Comparison of ENCODE assay signal across 1 cellular context in the genomic region with DNA sequence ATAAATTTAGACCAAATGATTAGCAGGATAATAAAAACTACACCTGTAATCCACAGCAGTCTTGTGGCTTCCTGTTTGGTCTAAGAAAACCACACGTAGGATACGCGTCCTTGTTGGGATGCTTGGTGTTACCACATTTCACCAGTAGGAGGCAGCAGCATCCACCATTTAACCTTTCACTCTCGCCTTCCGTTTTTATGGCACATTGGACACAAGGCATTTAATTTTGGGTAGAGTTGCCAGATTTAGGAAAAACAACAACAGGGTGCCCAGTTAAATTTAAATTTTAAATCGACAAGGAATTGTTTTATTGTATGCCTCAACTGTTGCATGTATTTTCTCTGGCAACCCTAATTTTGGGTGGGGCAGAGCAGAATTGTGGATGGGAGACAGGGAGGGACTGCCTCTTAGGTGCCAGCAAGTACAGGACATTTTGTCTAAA.
A peak's percentile ranks its signal among the peaks of the same experiment; 100 is the strongest.
TF ChIP-seq lines count a peak whose summit lies in the region.

No MANE protein-coding gene starts in this region.

TF ChIP-seq in K562, 482 proteins besides CTCF, POLR2A, EP300 and RAD21 (continues in another document):
- TF ChIP-seq, protein P1, sequence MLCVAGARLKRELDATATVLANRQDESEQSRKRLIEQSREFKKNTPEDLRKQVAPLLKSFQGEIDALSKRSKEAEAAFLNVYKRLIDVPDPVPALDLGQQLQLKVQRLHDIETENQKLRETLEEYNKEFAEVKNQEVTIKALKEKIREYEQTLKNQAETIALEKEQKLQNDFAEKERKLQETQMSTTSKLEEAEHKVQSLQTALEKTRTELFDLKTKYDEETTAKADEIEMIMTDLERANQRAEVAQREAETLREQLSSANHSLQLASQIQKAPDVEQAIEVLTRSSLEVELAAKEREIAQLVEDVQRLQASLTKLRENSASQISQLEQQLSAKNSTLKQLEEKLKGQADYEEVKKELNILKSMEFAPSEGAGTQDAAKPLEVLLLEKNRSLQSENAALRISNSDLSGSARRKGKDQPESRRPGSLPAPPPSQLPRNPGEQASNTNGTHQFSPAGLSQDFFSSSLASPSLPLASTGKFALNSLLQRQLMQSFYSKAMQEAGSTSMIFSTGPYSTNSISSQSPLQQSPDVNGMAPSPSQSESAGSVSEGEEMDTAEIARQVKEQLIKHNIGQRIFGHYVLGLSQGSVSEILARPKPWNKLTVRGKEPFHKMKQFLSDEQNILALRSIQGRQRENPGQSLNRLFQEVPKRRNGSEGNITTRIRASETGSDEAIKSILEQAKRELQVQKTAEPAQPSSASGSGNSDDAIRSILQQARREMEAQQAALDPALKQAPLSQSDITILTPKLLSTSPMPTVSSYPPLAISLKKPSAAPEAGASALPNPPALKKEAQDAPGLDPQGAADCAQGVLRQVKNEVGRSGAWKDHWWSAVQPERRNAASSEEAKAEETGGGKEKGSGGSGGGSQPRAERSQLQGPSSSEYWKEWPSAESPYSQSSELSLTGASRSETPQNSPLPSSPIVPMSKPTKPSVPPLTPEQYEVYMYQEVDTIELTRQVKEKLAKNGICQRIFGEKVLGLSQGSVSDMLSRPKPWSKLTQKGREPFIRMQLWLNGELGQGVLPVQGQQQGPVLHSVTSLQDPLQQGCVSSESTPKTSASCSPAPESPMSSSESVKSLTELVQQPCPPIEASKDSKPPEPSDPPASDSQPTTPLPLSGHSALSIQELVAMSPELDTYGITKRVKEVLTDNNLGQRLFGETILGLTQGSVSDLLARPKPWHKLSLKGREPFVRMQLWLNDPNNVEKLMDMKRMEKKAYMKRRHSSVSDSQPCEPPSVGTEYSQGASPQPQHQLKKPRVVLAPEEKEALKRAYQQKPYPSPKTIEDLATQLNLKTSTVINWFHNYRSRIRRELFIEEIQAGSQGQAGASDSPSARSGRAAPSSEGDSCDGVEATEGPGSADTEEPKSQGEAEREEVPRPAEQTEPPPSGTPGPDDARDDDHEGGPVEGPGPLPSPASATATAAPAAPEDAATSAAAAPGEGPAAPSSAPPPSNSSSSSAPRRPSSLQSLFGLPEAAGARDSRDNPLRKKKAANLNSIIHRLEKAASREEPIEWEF (CRISPR knock-in tag; IDR thresholded peaks at IDR 0.05) = no peak
- TF ChIP-seq RAD51 (IDR thresholded peaks at IDR 0.05; ENCODE audit: borderline replicate concordance, low read depth) = no peak
- TF ChIP-seq ETV1 (tag; conservative IDR thresholded peaks at IDR 0.05; ENCODE audit: low read depth) = 0 out of 2 replicates have a peak, but pooled peaks have one; percentile 7
- peak; percentile 20; the same call in 1 of the 2 replicates for TF ChIP-seq CTBP1 (IDR thresholded peaks at IDR 0.05; ENCODE audit: borderline replicate concordance)
- TF ChIP-seq STAT5A (IDR thresholded peaks at IDR 0.05; ENCODE audit: borderline replicate concordance, low read length) = no peak
- TF ChIP-seq, protein P2, sequence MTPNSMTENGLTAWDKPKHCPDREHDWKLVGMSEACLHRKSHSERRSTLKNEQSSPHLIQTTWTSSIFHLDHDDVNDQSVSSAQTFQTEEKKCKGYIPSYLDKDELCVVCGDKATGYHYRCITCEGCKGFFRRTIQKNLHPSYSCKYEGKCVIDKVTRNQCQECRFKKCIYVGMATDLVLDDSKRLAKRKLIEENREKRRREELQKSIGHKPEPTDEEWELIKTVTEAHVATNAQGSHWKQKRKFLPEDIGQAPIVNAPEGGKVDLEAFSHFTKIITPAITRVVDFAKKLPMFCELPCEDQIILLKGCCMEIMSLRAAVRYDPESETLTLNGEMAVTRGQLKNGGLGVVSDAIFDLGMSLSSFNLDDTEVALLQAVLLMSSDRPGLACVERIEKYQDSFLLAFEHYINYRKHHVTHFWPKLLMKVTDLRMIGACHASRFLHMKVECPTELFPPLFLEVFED (CRISPR knock-in tag; conservative IDR thresholded peaks at IDR 0.05) = no peak
- TF ChIP-seq ESRRA (IDR thresholded peaks at IDR 0.05; ENCODE audit: borderline replicate concordance, low read depth) = peak; percentile 49; the same call in 1 of the 2 replicates
- TF ChIP-seq ZNF3 (CRISPR knock-in tag; IDR thresholded peaks at IDR 0.05) = no peak
- no peak for TF ChIP-seq TRIM24 (IDR thresholded peaks at IDR 0.05)
- TF ChIP-seq MAZ (CRISPR knock-in tag; conservative IDR thresholded peaks at IDR 0.05 in 1 of 2, IDR thresholded peaks at IDR 0.05 in 1 of 2) = peak in 1 of 2 experiments; percentile 21; a peak in 1 of 4 replicates
- TF ChIP-seq, protein P3, sequence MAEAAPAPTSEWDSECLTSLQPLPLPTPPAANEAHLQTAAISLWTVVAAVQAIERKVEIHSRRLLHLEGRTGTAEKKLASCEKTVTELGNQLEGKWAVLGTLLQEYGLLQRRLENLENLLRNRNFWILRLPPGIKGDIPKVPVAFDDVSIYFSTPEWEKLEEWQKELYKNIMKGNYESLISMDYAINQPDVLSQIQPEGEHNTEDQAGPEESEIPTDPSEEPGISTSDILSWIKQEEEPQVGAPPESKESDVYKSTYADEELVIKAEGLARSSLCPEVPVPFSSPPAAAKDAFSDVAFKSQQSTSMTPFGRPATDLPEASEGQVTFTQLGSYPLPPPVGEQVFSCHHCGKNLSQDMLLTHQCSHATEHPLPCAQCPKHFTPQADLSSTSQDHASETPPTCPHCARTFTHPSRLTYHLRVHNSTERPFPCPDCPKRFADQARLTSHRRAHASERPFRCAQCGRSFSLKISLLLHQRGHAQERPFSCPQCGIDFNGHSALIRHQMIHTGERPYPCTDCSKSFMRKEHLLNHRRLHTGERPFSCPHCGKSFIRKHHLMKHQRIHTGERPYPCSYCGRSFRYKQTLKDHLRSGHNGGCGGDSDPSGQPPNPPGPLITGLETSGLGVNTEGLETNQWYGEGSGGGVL (CRISPR knock-in tag; IDR thresholded peaks at IDR 0.05) = no peak
- TF ChIP-seq, protein P4, sequence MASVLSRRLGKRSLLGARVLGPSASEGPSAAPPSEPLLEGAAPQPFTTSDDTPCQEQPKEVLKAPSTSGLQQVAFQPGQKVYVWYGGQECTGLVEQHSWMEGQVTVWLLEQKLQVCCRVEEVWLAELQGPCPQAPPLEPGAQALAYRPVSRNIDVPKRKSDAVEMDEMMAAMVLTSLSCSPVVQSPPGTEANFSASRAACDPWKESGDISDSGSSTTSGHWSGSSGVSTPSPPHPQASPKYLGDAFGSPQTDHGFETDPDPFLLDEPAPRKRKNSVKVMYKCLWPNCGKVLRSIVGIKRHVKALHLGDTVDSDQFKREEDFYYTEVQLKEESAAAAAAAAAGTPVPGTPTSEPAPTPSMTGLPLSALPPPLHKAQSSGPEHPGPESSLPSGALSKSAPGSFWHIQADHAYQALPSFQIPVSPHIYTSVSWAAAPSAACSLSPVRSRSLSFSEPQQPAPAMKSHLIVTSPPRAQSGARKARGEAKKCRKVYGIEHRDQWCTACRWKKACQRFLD (CRISPR knock-in tag; IDR thresholded peaks at IDR 0.05) = no peak
- no peak for TF ChIP-seq ARNT (IDR thresholded peaks at IDR 0.05)
- peak; percentile 42; the same call in 1 of the 2 replicates for TF ChIP-seq ETV5 (CRISPR knock-in tag; IDR thresholded peaks at IDR 0.05; ENCODE audit: low read depth)
- no peak for TF ChIP-seq PHTF2 (CRISPR knock-in tag; IDR thresholded peaks at IDR 0.05)
- no peak for TF ChIP-seq ADNP (tag; IDR thresholded peaks at IDR 0.05)
- TF ChIP-seq XRCC5 (IDR thresholded peaks at IDR 0.05; ENCODE audit: low read depth, low read length) = peak; percentile 58; the same call in 1 of the 2 replicates
- TF ChIP-seq, protein P5, sequence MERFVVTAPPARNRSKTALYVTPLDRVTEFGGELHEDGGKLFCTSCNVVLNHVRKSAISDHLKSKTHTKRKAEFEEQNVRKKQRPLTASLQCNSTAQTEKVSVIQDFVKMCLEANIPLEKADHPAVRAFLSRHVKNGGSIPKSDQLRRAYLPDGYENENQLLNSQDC (CRISPR knock-in tag; IDR thresholded peaks at IDR 0.05) = no peak
- TF ChIP-seq ZNF830 (CRISPR knock-in tag; IDR thresholded peaks at IDR 0.05) = no peak
- peak; percentile 79 for TF ChIP-seq SMC3 (conservative IDR thresholded peaks at IDR 0.05; ENCODE audit: insufficient read depth, low read depth, low read length)
- no peak for TF ChIP-seq ZSCAN29 (IDR thresholded peaks at IDR 0.05)
- TF ChIP-seq, protein P6, sequence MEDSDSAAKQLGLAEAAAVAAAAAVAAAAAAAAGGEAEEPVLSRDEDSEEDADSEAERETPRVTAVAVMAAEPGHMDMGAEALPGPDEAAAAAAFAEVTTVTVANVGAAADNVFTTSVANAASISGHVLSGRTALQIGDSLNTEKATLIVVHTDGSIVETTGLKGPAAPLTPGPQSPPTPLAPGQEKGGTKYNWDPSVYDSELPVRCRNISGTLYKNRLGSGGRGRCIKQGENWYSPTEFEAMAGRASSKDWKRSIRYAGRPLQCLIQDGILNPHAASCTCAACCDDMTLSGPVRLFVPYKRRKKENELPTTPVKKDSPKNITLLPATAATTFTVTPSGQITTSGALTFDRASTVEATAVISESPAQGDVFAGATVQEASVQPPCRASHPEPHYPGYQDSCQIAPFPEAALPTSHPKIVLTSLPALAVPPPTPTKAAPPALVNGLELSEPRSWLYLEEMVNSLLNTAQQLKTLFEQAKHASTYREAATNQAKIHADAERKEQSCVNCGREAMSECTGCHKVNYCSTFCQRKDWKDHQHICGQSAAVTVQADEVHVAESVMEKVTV (CRISPR knock-in tag; IDR thresholded peaks at IDR 0.05) = peak; percentile 74
- no peak for TF ChIP-seq ZNF311 (CRISPR knock-in tag; IDR thresholded peaks at IDR 0.05)
- no peak for TF ChIP-seq POLR2H (tag; IDR thresholded peaks at IDR 0.05; ENCODE audit: low read depth)
- TF ChIP-seq DMBX1 (CRISPR knock-in tag; IDR thresholded peaks at IDR 0.05; ENCODE audit: borderline replicate concordance) = no peak
- peak; percentile 65 for TF ChIP-seq CREM (IDR thresholded peaks at IDR 0.05; ENCODE audit: low read depth)
- peak in 1 of 2 experiments; percentile 55; a peak in 1 of 4 replicates for TF ChIP-seq RCOR1 (IDR thresholded peaks at IDR 0.05; ENCODE audit: borderline replicate concordance in 1 of 2, low read depth in 2 of 2, low read length in 2 of 2)
- TF ChIP-seq CXXC5 (CRISPR knock-in tag; IDR thresholded peaks at IDR 0.05) = peak; percentile 60
- TF ChIP-seq NCOA4 (IDR thresholded peaks at IDR 0.05; ENCODE audit: partially characterized antibody) = no peak
- TF ChIP-seq PHB2 (IDR thresholded peaks at IDR 0.05; ENCODE audit: low read depth) = no peak
- TF ChIP-seq, protein P7, sequence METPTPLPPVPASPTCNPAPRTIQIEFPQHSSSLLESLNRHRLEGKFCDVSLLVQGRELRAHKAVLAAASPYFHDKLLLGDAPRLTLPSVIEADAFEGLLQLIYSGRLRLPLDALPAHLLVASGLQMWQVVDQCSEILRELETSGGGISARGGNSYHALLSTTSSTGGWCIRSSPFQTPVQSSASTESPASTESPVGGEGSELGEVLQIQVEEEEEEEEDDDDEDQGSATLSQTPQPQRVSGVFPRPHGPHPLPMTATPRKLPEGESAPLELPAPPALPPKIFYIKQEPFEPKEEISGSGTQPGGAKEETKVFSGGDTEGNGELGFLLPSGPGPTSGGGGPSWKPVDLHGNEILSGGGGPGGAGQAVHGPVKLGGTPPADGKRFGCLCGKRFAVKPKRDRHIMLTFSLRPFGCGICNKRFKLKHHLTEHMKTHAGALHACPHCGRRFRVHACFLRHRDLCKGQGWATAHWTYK (CRISPR knock-in tag; IDR thresholded peaks at IDR 0.05) = no peak
- TF ChIP-seq, protein P8, sequence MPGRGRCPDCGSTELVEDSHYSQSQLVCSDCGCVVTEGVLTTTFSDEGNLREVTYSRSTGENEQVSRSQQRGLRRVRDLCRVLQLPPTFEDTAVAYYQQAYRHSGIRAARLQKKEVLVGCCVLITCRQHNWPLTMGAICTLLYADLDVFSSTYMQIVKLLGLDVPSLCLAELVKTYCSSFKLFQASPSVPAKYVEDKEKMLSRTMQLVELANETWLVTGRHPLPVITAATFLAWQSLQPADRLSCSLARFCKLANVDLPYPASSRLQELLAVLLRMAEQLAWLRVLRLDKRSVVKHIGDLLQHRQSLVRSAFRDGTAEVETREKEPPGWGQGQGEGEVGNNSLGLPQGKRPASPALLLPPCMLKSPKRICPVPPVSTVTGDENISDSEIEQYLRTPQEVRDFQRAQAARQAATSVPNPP (IDR thresholded peaks at IDR 0.05; ENCODE audit: borderline replicate concordance, insufficient read depth, insufficient read length) = no peak
- TF ChIP-seq, protein P9, sequence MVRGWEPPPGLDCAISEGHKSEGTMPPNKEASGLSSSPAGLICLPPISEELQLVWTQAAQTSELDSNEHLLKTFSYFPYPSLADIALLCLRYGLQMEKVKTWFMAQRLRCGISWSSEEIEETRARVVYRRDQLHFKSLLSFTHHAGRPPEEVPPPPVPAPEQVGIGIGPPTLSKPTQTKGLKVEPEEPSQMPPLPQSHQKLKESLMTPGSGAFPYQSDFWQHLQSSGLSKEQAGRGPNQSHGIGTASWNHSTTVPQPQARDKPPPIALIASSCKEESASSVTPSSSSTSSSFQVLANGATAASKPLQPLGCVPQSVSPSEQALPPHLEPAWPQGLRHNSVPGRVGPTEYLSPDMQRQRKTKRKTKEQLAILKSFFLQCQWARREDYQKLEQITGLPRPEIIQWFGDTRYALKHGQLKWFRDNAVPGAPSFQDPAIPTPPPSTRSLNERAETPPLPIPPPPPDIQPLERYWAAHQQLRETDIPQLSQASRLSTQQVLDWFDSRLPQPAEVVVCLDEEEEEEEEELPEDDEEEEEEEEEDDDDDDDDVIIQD (CRISPR knock-in tag; IDR thresholded peaks at IDR 0.05) = no peak
- no peak for TF ChIP-seq FOXK1 (CRISPR knock-in tag; IDR thresholded peaks at IDR 0.05; ENCODE audit: borderline replicate concordance)
- peak; percentile 63; the same call in 1 of the 2 replicates for TF ChIP-seq ARID2 (IDR thresholded peaks at IDR 0.05)
- TF ChIP-seq SPI1 (IDR thresholded peaks at IDR 0.05; ENCODE audit: borderline replicate concordance, low read depth, low read length) = 0 out of 2 replicates have a peak, but pooled peaks have one; percentile 38
- TF ChIP-seq FIP1L1 (IDR thresholded peaks at IDR 0.05; ENCODE audit: low read depth, low read length, poor library complexity, severe bottlenecking) = no peak
- no peak for TF ChIP-seq ZNF134 (CRISPR knock-in tag; conservative IDR thresholded peaks at IDR 0.05)
